ENCODE assay signal across 6 cellular contexts in the genomic region with DNA sequence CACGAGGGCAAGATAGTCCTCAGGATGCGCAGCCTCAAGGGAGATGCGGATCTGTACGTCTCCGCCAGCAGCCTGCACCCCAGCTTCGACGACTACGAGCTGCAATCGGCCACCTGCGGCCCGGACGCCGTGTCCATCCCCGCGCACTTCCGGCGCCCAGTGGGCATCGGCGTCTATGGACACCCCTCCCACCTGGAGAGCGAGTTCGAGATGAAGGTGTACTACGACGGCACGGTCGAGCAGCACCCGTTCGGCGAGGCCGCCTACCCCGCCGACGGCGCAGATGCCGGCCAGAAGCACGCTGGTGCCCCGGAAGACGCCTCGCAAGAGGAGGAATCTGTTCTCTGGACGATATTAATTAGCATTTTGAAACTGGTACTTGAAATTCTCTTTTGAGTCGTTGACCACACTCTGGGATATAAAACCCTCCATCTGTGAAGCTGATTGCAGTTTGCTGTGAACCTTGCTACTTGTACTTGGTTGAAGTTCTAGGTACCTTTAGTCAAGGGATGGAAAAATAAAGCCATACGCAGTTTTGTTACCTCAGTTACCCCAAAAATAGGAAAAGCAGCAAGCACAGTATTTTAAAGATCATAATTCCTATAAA. TPM values are rescaled to one million over a fixed set of nuclear protein-coding genes. Genes with fewer than 3 reads are reported as not detected.
DNase-seq lines count a peak whose midpoint lies in the region; ATAC-seq, FAIRE-seq and TF ChIP-seq lines count a peak whose summit lies in the region.

No MANE protein-coding gene starts in this region.

- peak; percentile 79 for DNase-seq in activated CD8-positive, alpha-beta memory T cell treated with anti-CD3 and anti-CD28 coated beads, Interleukin-2, amount 50 U/mL, for 48 hours
- DNase-seq in kidney (no peak), thyroid gland (peak in 1 of 2 donors; percentile 25), H4 (ENCODE audit: low spot score) (no peak)

- TF ChIP-seq CTCF in kidney (IDR thresholded peaks at IDR 0.05; ENCODE audit: borderline replicate concordance, extremely low read depth, insufficient read depth) (no peak), thyroid gland (IDR thresholded peaks at IDR 0.05) (no peak)

- H3K27me3 ChIP-seq in thyroid gland = no peaks in the 10 kb centered on the region

- 5 to 14% methylated on average over 3 to 24 of the region's 41 CpGs for WGBS in thyroid gland, 2 donors

- intact Hi-C loops in kidney (cut with DNase I) (no loop called here), thyroid gland (cut with DNase I) (loop anchor here (10.0 kb wide), 1 partner anchor 52 kb away; the partner anchor contains the start of genes DYNLT2 and ERMARD)

- no peaks in the 10 kb centered on the region for H3K9me3 ChIP-seq in kidney (ENCODE audit: control insufficient read depth in 1 of 2, low read length in 2 of 2)
- H3K9me3 ChIP-seq in thyroid gland = no peaks in the 10 kb centered on the region

- peaks cover 14 to 18% of the 10 kb centered on the region in 2 donors for H3K4me1 ChIP-seq in kidney (ENCODE audit: control insufficient read depth in 1 of 2, insufficient read depth in 1 of 2, low read depth in 1 of 2, low read length in 2 of 2)
- peaks cover 14 to 29% of the 10 kb centered on the region in 2 donors for H3K4me1 ChIP-seq in thyroid gland

- no peak for TF ChIP-seq POLR2A in thyroid gland (IDR thresholded peaks at IDR 0.05)

- peak overlapping the region; percentile 44 to 96 for H3K9ac ChIP-seq in kidney (ENCODE audit: low read length in 2 of 2)

- H3K36me3 ChIP-seq in kidney (ENCODE audit: control insufficient read depth in 1 of 2, insufficient read depth in 2 of 2, low read length in 2 of 2) (peaks cover 4 to 5% of the 10 kb centered on the region in 2 donors), thyroid gland (no peaks in the 10 kb centered on the region)

- ATAC-seq in GM19328 (IDR thresholded peaks at IDR 0.05; ENCODE audit: unreplicated experiment) (peak; percentile 7), HG03432 (IDR thresholded peaks at IDR 0.05; ENCODE audit: unreplicated experiment) (peak; percentile 6)

- FAIRE-seq in kidney (lab: Jason Lieb, UNC) = no peak

- peak overlapping the region; percentile 92 to 93 for H3K27ac ChIP-seq in kidney (ENCODE audit: low read depth in 2 of 2, low read length in 2 of 2)
- H3K27ac ChIP-seq in thyroid gland = peak overlapping the region; percentile 85 to 93 (median 88)

- H3K4me3 ChIP-seq in kidney (ENCODE audit: low read length in 2 of 2) = peak overlapping the region; percentile 75 to 97
- peak overlapping the region; percentile 62 to 83 (median 78) for H3K4me3 ChIP-seq in thyroid gland (replicated peaks in 1 of 3)

RNA-seq across cellular contexts. Expression of gene C6orf120, which starts 0.8 kb away (rescaled TPM):
- total RNA-seq in kidney (23.1 TPM), thyroid gland (10 to 100 TPM; 19.8 to 32.1 (median 29.3) TPM)
- 10.9 TPM for polyA plus RNA-seq in kidney (ENCODE audit: insufficient read depth, low read depth, low replicate concordance)
- total RNA-seq in H4 (2014; rRNA removed; shearing (Covaris generic)) = 17.2 and 17.6 TPM in 2 replicates

RNA-seq across cellular contexts. Expression of gene WDR27, which starts 0.9 kb away (rescaled TPM):
- total RNA-seq in kidney = 45.0 TPM
- 12.3 TPM for polyA plus RNA-seq in kidney (ENCODE audit: insufficient read depth, low read depth, low replicate concordance)
- 10 to 100 TPM; 48.9 to 74.6 (median 51.8) TPM for total RNA-seq in thyroid gland
- 3.7 and 5.0 TPM in 2 replicates for total RNA-seq in H4 (2014; rRNA removed; shearing (Covaris generic))

RNA-seq across cellular contexts. Expression of gene PHF10, which starts 21.6 kb away (rescaled TPM):
- total RNA-seq in kidney (35.9 TPM), thyroid gland (10 to 100 TPM; 39.4 to 74.3 (median 60.0) TPM)
- 34.5 TPM for polyA plus RNA-seq in kidney (ENCODE audit: insufficient read depth, low read depth, low replicate concordance)
- 12.1 and 12.6 TPM in 2 replicates for total RNA-seq in H4 (2014; rRNA removed; shearing (Covaris generic))

RNA-seq across cellular contexts. Expression of gene DYNLT2, which starts 48.6 kb away (rescaled TPM):
- total RNA-seq in kidney = 1.9 TPM
- 2.6 TPM for polyA plus RNA-seq in kidney (ENCODE audit: insufficient read depth, low read depth, low replicate concordance)
- total RNA-seq in thyroid gland = 1 to 10 TPM in 3 of 4 donors, under 1 TPM in 1; 0.50 to 5.5 (median 2.5) TPM
- total RNA-seq in H4 (2014; rRNA removed; shearing (Covaris generic)) = 0.50 and 1.3 TPM in 2 replicates

RNA-seq across cellular contexts. Expression of gene ERMARD, which starts 48.7 kb away (rescaled TPM):
- 36.8 TPM for total RNA-seq in kidney
- polyA plus RNA-seq in kidney (ENCODE audit: insufficient read depth, low read depth, low replicate concordance) = 22.3 TPM
- 10 to 100 TPM; 29.4 to 49.8 (median 32.0) TPM for total RNA-seq in thyroid gland
- 13.4 and 22.9 TPM in 2 replicates for total RNA-seq in H4 (2014; rRNA removed; shearing (Covaris generic))
